Comparison of ENCODE assay signal across 27 cellular contexts in the genomic region with DNA sequence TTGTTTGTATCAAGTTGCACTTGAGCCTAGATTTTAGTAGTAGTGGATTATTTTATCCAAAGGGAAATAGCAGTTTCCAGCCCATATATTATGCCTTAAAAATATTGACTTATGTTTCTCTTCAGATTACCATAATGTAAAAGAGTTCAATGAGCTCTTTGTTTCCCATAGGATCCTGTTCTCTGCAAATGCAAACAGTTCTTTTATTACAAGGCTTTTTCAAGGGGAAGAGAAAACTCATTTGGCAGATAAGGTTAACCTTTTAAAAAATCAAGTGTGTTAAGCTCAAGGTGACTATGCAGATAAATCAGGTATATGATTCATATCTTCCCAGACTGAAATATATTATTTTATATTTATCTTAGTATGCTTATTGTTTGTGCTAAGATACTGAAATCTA.
"Had no signal": no experiment of that assay in that cellular context is flagged by ENCODE, and none has a peak within 500 bp of the region (broad histone marks: within the 10 kb centered on the region; RNA-seq: fewer than 3 reads in every experiment).

No MANE protein-coding gene starts in this region.

- H3K36me3 Mint-ChIP-seq: activated CD8-positive, alpha-beta memory T cell treated with anti-CD3 and anti-CD28 coated beads, Interleukin-2, amount 10 ng/mL, durations not matched to agents 7 days and 5 days; activated naive CD4-positive, alpha-beta T cell treated with anti-CD3 and anti-CD28 coated beads, Interleukin-2, amount 50 U/mL, for 24 hours had no signal

- ATAC-seq: activated CD4-positive, alpha-beta T cell treated with anti-CD3 and anti-CD28 coated beads for 36 hours; activated CD8-positive, alpha-beta memory T cell treated with anti-CD3 and anti-CD28 coated beads, Interleukin-2, amount 10 ng/mL, durations not matched to agents 7 days and 5 days; K562; Panc1; Right ventricle myocardium inferior had no signal

- H3K27ac Mint-ChIP-seq: activated CD4-positive, alpha-beta T cell treated with anti-CD3 and anti-CD28 coated beads for 36 hours; activated CD8-positive, alpha-beta memory T cell treated with anti-CD3 and anti-CD28 coated beads, Interleukin-2, amount 10 ng/mL, durations not matched to agents 7 days and 5 days; activated naive CD4-positive, alpha-beta T cell treated with anti-CD3 and anti-CD28 coated beads, Interleukin-2, amount 50 U/mL, for 24 hours; activated T-cell treated with anti-CD3 and anti-CD28 coated beads, Interleukin-2, amount 50 U/mL, for 24 hours; activated T-helper 1 cell treated with anti-CD3 and anti-CD28 coated beads, Interleukin-12 subunit alpha, Interleukin-12 subunit beta, Interleukin-2, Interleukin-4 antibody, amounts not matched to agents 30 ng/mL and 10 ng/mL and 1 ng/mL, durations not matched to agents 14 hours and 24 hours and 36 hours had no signal

- H3K27me3 Mint-ChIP-seq: activated CD4-positive, alpha-beta T cell treated with anti-CD3 and anti-CD28 coated beads for 36 hours; activated CD8-positive, alpha-beta memory T cell treated with anti-CD3 and anti-CD28 coated beads, Interleukin-2, amount 10 ng/mL, durations not matched to agents 7 days and 5 days; activated naive CD4-positive, alpha-beta T cell treated with anti-CD3 and anti-CD28 coated beads, Interleukin-2, amount 50 U/mL, for 24 hours; activated T-cell treated with anti-CD3 and anti-CD28 coated beads, Interleukin-2, amount 50 U/mL, for 24 hours had no signal

- H3K27ac ChIP-seq: breast epithelium, VCaP had no signal

- H3K9ac ChIP-seq: SK-N-SH had no signal

- H3K4me1 Mint-ChIP-seq: activated CD4-positive, alpha-beta T cell treated with anti-CD3 and anti-CD28 coated beads for 36 hours; activated CD8-positive, alpha-beta memory T cell treated with anti-CD3 and anti-CD28 coated beads, Interleukin-2, amount 10 ng/mL, durations not matched to agents 7 days and 5 days; activated naive CD4-positive, alpha-beta T cell treated with anti-CD3 and anti-CD28 coated beads, Interleukin-2, amount 50 U/mL, for 24 hours had no signal

- H3K4me3 ChIP-seq: breast epithelium, K562 had no signal

- H3K4me1 ChIP-seq: breast epithelium had no signal

- H3K9me3 ChIP-seq: breast epithelium, SK-N-SH had no signal

- H3K9me2 ChIP-seq: SK-N-SH had no signal

- DNase-seq: activated CD4-positive, alpha-beta T cell treated with anti-CD3 and anti-CD28 coated beads for 36 hours; activated CD8-positive, alpha-beta memory T cell treated with anti-CD3 and anti-CD28 coated beads, Interleukin-2, amount 10 ng/mL, durations not matched to agents 7 days and 5 days; activated effector memory CD4-positive, alpha-beta T cell treated with Interleukin-2 at 50 U/mL for 16 hours; activated naive CD4-positive, alpha-beta T cell; activated T-cell treated with anti-CD3 and anti-CD28 coated beads, Interleukin-2, amount 50 U/mL, for 24 hours; aorta; caudate nucleus; Karpas-422; MM.1S; NCI-H1105; NCI-H1436; NCI-H1694 treated with DMSO at 0.1 percent for 48 hours; NCI-H2029 treated with DMSO at 0.1 percent for 48 hours; NCI-H2171; NCI-H2227 treated with DMSO at 0.1 percent for 48 hours; NCI-H510A; NCI-H82; RPMI8226; SK-N-SH; T-helper 1 cell had no signal

- H3K27me3 ChIP-seq: breast epithelium had no signal

- H3K4me3 Mint-ChIP-seq: activated CD4-positive, alpha-beta T cell treated with anti-CD3 and anti-CD28 coated beads for 36 hours; activated CD8-positive, alpha-beta memory T cell treated with anti-CD3 and anti-CD28 coated beads, Interleukin-2, amount 10 ng/mL, durations not matched to agents 7 days and 5 days; activated naive CD4-positive, alpha-beta T cell treated with anti-CD3 and anti-CD28 coated beads, Interleukin-2, amount 50 U/mL, for 24 hours; activated T-cell treated with anti-CD3 and anti-CD28 coated beads, Interleukin-2, amount 50 U/mL, for 24 hours; activated T-helper 1 cell treated with anti-CD3 and anti-CD28 coated beads, Interleukin-12 subunit alpha, Interleukin-12 subunit beta, Interleukin-2, Interleukin-4 antibody, amounts not matched to agents 30 ng/mL and 10 ng/mL and 1 ng/mL, durations not matched to agents 14 hours and 24 hours and 36 hours had no signal

- H3K36me3 ChIP-seq: breast epithelium had no signal

- H3K4me2 ChIP-seq: SK-N-SH had no signal
